9 cellular contexts compared by ENCODE assay signal in the genomic region with DNA sequence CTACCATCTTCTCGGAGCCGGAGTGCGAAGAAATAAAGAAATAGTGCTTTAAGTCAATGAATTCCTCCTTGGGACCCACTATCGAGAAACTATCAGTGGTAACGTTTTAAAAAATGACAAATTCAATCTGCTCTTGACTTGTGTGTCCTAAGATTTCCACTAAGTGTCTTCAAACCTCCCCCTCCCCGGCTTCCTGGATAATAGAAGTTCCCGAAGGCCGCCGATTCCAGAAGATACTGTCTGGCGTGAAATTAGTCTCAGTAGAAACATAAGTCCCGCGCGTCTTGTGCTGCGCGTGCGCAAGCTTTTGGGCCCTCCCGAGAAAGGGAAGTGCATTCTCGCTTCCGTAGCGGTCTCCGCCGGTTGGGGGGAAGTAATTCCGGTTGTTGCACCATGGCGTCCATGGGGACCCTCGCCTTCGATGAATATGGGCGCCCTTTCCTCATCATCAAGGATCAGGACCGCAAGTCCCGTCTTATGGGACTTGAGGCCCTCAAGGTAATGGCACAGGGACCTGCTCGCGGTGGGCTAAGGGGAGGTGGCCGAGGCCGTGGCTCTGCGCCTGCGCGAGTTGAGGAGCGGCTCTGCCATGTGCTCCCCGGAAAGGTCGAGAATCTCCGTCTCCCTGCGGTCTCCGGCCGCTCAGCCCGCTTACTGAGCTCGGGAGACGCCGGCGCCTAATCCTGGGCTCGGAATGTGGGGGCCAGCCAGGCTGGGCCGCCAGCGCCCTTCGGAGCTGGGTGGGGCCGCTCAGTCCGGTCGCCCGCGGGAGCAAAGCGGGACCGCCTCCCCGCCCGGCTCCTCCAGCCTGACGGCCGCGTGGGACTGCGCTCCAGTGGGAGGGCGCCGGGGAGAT. TPM values are rescaled to one million over a fixed set of nuclear protein-coding genes. Genes with fewer than 3 reads are reported as not detected.
DNase-seq lines count a peak whose midpoint lies in the region; ATAC-seq, FAIRE-seq and TF ChIP-seq lines count a peak whose summit lies in the region.
"Had no signal": no experiment of that assay in that cellular context is flagged by ENCODE, and none has a peak within 500 bp of the region (broad histone marks: within the 10 kb centered on the region; RNA-seq: fewer than 3 reads in every experiment).

A gene (plus strand): TSS at position 333 of the 856 bp plus-strand sequence. CDS start 61 bp downstream, at position 394.

- H3K27ac ChIP-seq in keratinocyte (ENCODE audit: control insufficient read depth, insufficient read depth, low read length) = peak within 1 kb of the TSS; percentile 98

- H3K9me1 ChIP-seq in keratinocyte (ENCODE audit: control insufficient read depth, extremely low read depth, insufficient read depth, low read length) = peaks cover 2% of the 10 kb centered on the region

- peak within 1 kb of the TSS; percentile 98 for H3K4me2 ChIP-seq in keratinocyte (ENCODE audit: control insufficient read depth, extremely low read depth, insufficient read depth, low read depth, low read length)

- H4K20me1 ChIP-seq in keratinocyte (ENCODE audit: control insufficient read depth, extremely low read depth, insufficient read depth, low read length) = no peaks in the 10 kb centered on the region

- TF ChIP-seq CTCF in AG09319 (IDR thresholded peaks at IDR 0.05; ENCODE audit: low read depth, low read length) (no peak), keratinocyte (optimal IDR thresholded peaks at IDR 0.05 in 1 of 3, IDR thresholded peaks at IDR 0.05 in 1 of 3, conservative IDR thresholded peaks at IDR 0.05 in 1 of 3; ENCODE audit: extremely low read depth in 1 of 3, insufficient read depth in 2 of 3, low read length in 3 of 3) (no peak)

- H3K9me3 ChIP-seq in keratinocyte (ENCODE audit: control insufficient read depth, low read depth, low read length) = no peaks in the 10 kb centered on the region

- DNase-seq in AG09319 (ENCODE audit: extremely low read depth, low read depth) (peak; percentile 99), NCI-H446 treated with DMSO at 0.1 percent for 48 hours (lab: John Stamatoyannopoulos, UW) (peak; percentile 100), cerebellar nuclear complex (lab: John Stamatoyannopoulos, UW) (peak; percentile 10 to 78), keratinocyte (ENCODE audit: low read depth, low spot score) (peak; percentile 89)
- peak; percentile 85 for DNase-seq in activated CD4-positive, CD25-positive, alpha-beta regulatory T cell treated with anti-CD3 and anti-CD28 coated beads, Interleukin-2, amount 50 U/mL, for 72 hours
- DNase-seq in stimulated activated CD4-positive, alpha-beta T cell treated with anti-CD3 and anti-CD28 coated beads, Interleukin-15, amount 100 ng/mL, for 1 hour (ENCODE audit: low read depth in 1 of 2, low spot score in 1 of 2) = peak; percentile 70 to 80

- no peaks in the 10 kb centered on the region for H3K27me3 ChIP-seq in keratinocyte (ENCODE audit: control insufficient read depth, extremely low read depth, insufficient read depth, low read length)

- peaks cover 70% of the 10 kb centered on the region for H3K79me2 ChIP-seq in keratinocyte (ENCODE audit: control insufficient read depth, insufficient read depth, low read length)

- peak within 1 kb of the TSS; percentile 97 for H2AFZ ChIP-seq in keratinocyte (ENCODE audit: control insufficient read depth, low read length)

- H3K9ac ChIP-seq in keratinocyte (ENCODE audit: control insufficient read depth, extremely low read depth, insufficient read depth, low read length) = peak within 1 kb of the TSS; percentile 94

- peak; percentile 76 for ATAC-seq in GM19035 (IDR thresholded peaks at IDR 0.05; ENCODE audit: unreplicated experiment)
- ATAC-seq in HG03354 (IDR thresholded peaks at IDR 0.05; ENCODE audit: poor library complexity, severe bottlenecking, unreplicated experiment) = peak; percentile 80

- H3K4me1 ChIP-seq in keratinocyte (ENCODE audit: control insufficient read depth, extremely low read depth, insufficient read depth, low read length) = peaks cover 27% of the 10 kb centered on the region

- FAIRE-seq in keratinocyte (lab: Jason Lieb, UNC) = peak; percentile 32
- FAIRE-seq: colon had no signal

- dilution Hi-C loops in keratinocyte (cut with MboI; ENCODE audit: extremely low pct_ligation_motif_present, low sequenced_read_pairs) = no loop called here

- peak within 1 kb of the TSS; percentile 72 to 85 (median 85) for H3K4me3 ChIP-seq in keratinocyte (ENCODE audit: control insufficient read depth in 2 of 3, extremely low read depth in 1 of 3, insufficient read depth in 2 of 3, low read depth in 1 of 3, low read length in 3 of 3)

- H3K36me3 ChIP-seq in keratinocyte (ENCODE audit: control insufficient read depth in 2 of 2, extremely low read depth in 1 of 2, insufficient read depth in 2 of 2, low read length in 2 of 2) = peaks cover 9 to 18% of the 10 kb centered on the region in 2 experiments

RNA-seq across cellular contexts. Expression of the gene that starts here (rescaled TPM):
- polyA plus RNA-seq in keratinocyte = 357 to 558 TPM (median 541 TPM) in 3 replicates
- 363 TPM for polyA plus RNA-seq in keratinocyte (2011; ENCODE audit: low read depth)
- polyA plus RNA-seq in keratinocyte (2011; cell fraction: cytosol; rRNA removed) = 325 and 413 TPM in 2 replicates
- 327 and 409 TPM in 2 replicates for polyA plus RNA-seq in keratinocyte (2011; cell fraction: nucleus; rRNA removed)
- 286 and 495 TPM in 2 replicates for polyA plus RNA-seq in keratinocyte (2012; ENCODE audit: low replicate concordance)
- polyA minus RNA-seq in keratinocyte = 246 to 674 TPM (median 408 TPM) in 3 replicates
- 278 TPM for polyA minus RNA-seq in keratinocyte (2011; cell fraction: cytosol; rRNA and poly(A)+ RNA removed)
- polyA minus RNA-seq in keratinocyte (2011; cell fraction: nucleus; rRNA and poly(A)+ RNA removed) = 141 and 235 TPM in 2 replicates

Comparison
In these comparisons a context has a peak if more than half of its experiments do, and no peak if none do; other contexts are left out.
1. Peak in every context shown above with its lines: DNase-seq, ATAC-seq, H3K4me3 ChIP-seq and H3K27ac ChIP-seq.
2. DNase-seq: peak in every context shown above with its lines; median percentile 100 in NCI-H446 treated with DMSO at 0.1 percent for 48 hours; 99 in AG09319; 89 in keratinocyte; 85 in activated CD4-positive, CD25-positive, alpha-beta regulatory T cell treated with anti-CD3 and anti-CD28 coated beads, Interleukin-2, amount 50 U/mL, for 72 hours; 75 in stimulated activated CD4-positive, alpha-beta T cell treated with anti-CD3 and anti-CD28 coated beads, Interleukin-15, amount 100 ng/mL, for 1 hour; 44 in cerebellar nuclear complex.